21 cellular contexts compared by ENCODE assay signal in the genomic region with DNA sequence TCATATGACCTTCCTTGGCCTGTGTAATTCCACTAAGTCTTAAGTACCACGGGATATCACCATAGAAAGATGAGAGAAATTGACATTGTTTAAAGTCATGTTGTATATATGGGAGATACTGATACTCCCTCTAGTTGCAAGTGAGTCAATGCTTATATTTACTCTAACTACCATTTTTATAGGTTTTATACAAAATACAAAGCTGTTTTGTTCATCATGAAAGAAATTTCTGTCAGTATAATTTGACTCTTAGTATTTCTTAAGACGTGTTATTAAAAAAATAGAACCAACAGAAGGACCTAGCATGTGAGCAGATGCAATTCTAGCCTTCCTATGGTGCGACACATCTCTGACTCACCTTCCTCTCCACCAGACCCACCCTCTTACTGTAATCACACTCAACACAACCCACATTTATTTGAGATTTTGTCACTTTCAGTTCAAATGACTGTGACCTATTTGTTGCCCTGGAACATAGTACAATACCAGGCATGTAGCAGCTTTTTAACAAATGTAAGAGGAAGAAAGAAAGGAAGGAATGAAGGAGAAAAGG.
DNase-seq lines count a peak whose midpoint lies in the region; ATAC-seq, FAIRE-seq and TF ChIP-seq lines count a peak whose summit lies in the region.
"Had no signal": no experiment of that assay in that cellular context is flagged by ENCODE, and none has a peak within 500 bp of the region (broad histone marks: within the 10 kb centered on the region; RNA-seq: fewer than 3 reads in every experiment).

No MANE protein-coding gene starts in this region.

- POLR2A ChIA-PET in Caco-2 (lab: Charles Lee), result no interaction called here

- H3K4me3 Mint-ChIP-seq in astrocyte (ENCODE audit: unreplicated experiment) (no peak overlapping the region), Caco-2 (ENCODE audit: unreplicated experiment) (no peak overlapping the region)
- H3K4me3 Mint-ChIP-seq: activated naive CD4-positive, alpha-beta T cell treated with anti-CD3 and anti-CD28 coated beads, Interleukin-2, amount 50 U/mL, for 24 hours; brain; natural killer cell had no signal

- no peaks in the 10 kb centered on the region for H4K20me1 ChIP-seq in astrocyte (ENCODE audit: insufficient read depth, low read length)
- no peaks in the 10 kb centered on the region for H4K20me1 ChIP-seq in osteoblast (ENCODE audit: insufficient read depth, low read length)

- in situ Hi-C loops in Caki2 (cut with HindIII; ENCODE audit: low pct_unique_long_range_greater_than_20kb, low sequenced_read_pairs), result no loop called here

- no peak overlapping the region for H3K9ac ChIP-seq in astrocyte (ENCODE audit: low read length)

- no peak for ATAC-seq in HG03439 (IDR thresholded peaks at IDR 0.05; ENCODE audit: unreplicated experiment)
- ATAC-seq: left cardiac atrium, natural killer cell had no signal

- H3K27ac ChIP-seq in astrocyte (ENCODE audit: low read depth, low read length), result no peak overlapping the region
- no peak overlapping the region for H3K27ac ChIP-seq in osteoblast (ENCODE audit: low read depth, low read length)
- H3K27ac ChIP-seq: coronary artery, transverse colon had no signal

- BruUV-seq in Caco-2 (replicated peaks; lab: Mats Ljungman, UMichigan), result no TSS peak

- no peak overlapping the region for H3K4me3 ChIP-seq in astrocyte (ENCODE audit: insufficient read depth, low read depth, low read length)
- no peak overlapping the region for H3K4me3 ChIP-seq in fibroblast of the aortic adventitia (ENCODE audit: low read depth, low read length)
- H3K4me3 ChIP-seq in osteoblast (ENCODE audit: insufficient read depth, low read length), result no peak overlapping the region
- H3K4me3 ChIP-seq in Caco-2 (ENCODE audit: low read depth, low read length), result no peak overlapping the region
- H3K4me3 ChIP-seq: coronary artery, transverse colon had no signal

- no peaks in the 10 kb centered on the region for H3K36me3 ChIP-seq in astrocyte (ENCODE audit: insufficient read depth, low read length)
- no peaks in the 10 kb centered on the region for H3K36me3 ChIP-seq in osteoblast (ENCODE audit: insufficient read depth, low read length)
- no peaks in the 10 kb centered on the region for H3K36me3 ChIP-seq in Caco-2 (ENCODE audit: control insufficient read depth, insufficient read depth, low read length)
- H3K36me3 ChIP-seq: transverse colon had no signal

- no peaks in the 10 kb centered on the region for H3K4me1 ChIP-seq in astrocyte (ENCODE audit: insufficient read depth, low read length)
- no peaks in the 10 kb centered on the region for H3K4me1 ChIP-seq in osteoblast (ENCODE audit: insufficient read depth, low read length)
- H3K4me1 ChIP-seq in Caco-2, result no peaks in the 10 kb centered on the region
- H3K4me1 ChIP-seq: transverse colon had no signal

- intact Hi-C loops in Caco-2 (cut with micrococcal nuclease; ENCODE audit: unreplicated experiment), result no loop called here

- CTCF ChIA-PET in Caco-2 (lab: Charles Lee), result no interaction called here

- DNase-seq in Caki2 (ENCODE audit: low read depth), result peak; percentile 15
- DNase-seq in astrocyte (ENCODE audit: low read depth), result peak; percentile 59
- peak; percentile 28 for DNase-seq in fibroblast of the aortic adventitia (ENCODE audit: low read depth)
- DNase-seq in osteoblast (ENCODE audit: insufficient read length, low spot score, missing footprints), result peak; percentile 54
- DNase-seq in retina, result no peak
- DNase-seq in Caco-2, result no peak
- no peak for DNase-seq in NK-92 treated with Interleukin-12 subunit alpha and Interleukin-12 subunit beta, amount 100 ng/mL, for 24 hours (lab: John Stamatoyannopoulos, UW)
- DNase-seq: left cardiac atrium; MM.1S; natural killer cell; NCI-H146; NCI-H748 treated with DMSO at 0.1 percent for 48 hours; SHP77; stimulated activated CD4-positive, alpha-beta T cell treated with anti-CD3 and anti-CD28 coated beads, Interleukin-2, amount 100 ng/mL, for 24 hours; stimulated activated naive CD4-positive, alpha-beta T cell; transverse colon had no signal

- H3K9me3 Mint-ChIP-seq in astrocyte (ENCODE audit: unreplicated experiment) (no peaks in the 10 kb centered on the region), Caco-2 (ENCODE audit: unreplicated experiment) (no peaks in the 10 kb centered on the region)

- H3K4me2 ChIP-seq in astrocyte (ENCODE audit: low read length), result peak overlapping the region; percentile 12
- no peak overlapping the region for H3K4me2 ChIP-seq in osteoblast (ENCODE audit: insufficient read depth, low read length)

- no peaks in the 10 kb centered on the region for H3K27me3 Mint-ChIP-seq in astrocyte (ENCODE audit: low read depth, unreplicated experiment)
- H3K27me3 Mint-ChIP-seq in Caco-2 (ENCODE audit: insufficient read depth, unreplicated experiment), result peaks cover 3% of the 10 kb centered on the region

- H3K27ac Mint-ChIP-seq in astrocyte (ENCODE audit: unreplicated experiment) (peak overlapping the region; percentile 7), Caco-2 (ENCODE audit: unreplicated experiment) (no peak overlapping the region)
- H3K27ac Mint-ChIP-seq: activated naive CD4-positive, alpha-beta T cell treated with anti-CD3 and anti-CD28 coated beads, Interleukin-2, amount 50 U/mL, for 24 hours; natural killer cell had no signal

- H2AFZ ChIP-seq in astrocyte (ENCODE audit: low read depth, low read length) (no peak overlapping the region), osteoblast (ENCODE audit: low read length) (no peak overlapping the region)

- TF ChIP-seq CTCF in astrocyte (IDR thresholded peaks at IDR 0.05; ENCODE audit: insufficient read depth, low read depth, low read length) (no peak), fibroblast of the aortic adventitia (IDR thresholded peaks at IDR 0.05; ENCODE audit: insufficient read depth, low read length) (no peak), osteoblast (IDR thresholded peaks at IDR 0.05; ENCODE audit: extremely low read depth, low read depth, low read length) (no peak), Caco-2 (IDR thresholded peaks at IDR 0.05; ENCODE audit: insufficient read depth in 1 of 2, low read depth in 1 of 2, low read length in 1 of 2, severe bottlenecking in 1 of 2, unreplicated experiment in 1 of 2) (no peak)

- H3K36me3 Mint-ChIP-seq in astrocyte (ENCODE audit: low read depth, unreplicated experiment) (no peaks in the 10 kb centered on the region), Caco-2 (ENCODE audit: insufficient read depth, unreplicated experiment) (no peaks in the 10 kb centered on the region)
- H3K36me3 Mint-ChIP-seq: activated naive CD4-positive, alpha-beta T cell treated with anti-CD3 and anti-CD28 coated beads, Interleukin-2, amount 50 U/mL, for 24 hours; brain; natural killer cell had no signal

- H3K4me1 Mint-ChIP-seq in astrocyte (ENCODE audit: low read depth, unreplicated experiment) (peaks cover 3% of the 10 kb centered on the region), Caco-2 (ENCODE audit: low read depth, unreplicated experiment) (no peaks in the 10 kb centered on the region)
- H3K4me1 Mint-ChIP-seq: activated naive CD4-positive, alpha-beta T cell treated with anti-CD3 and anti-CD28 coated beads, Interleukin-2, amount 50 U/mL, for 24 hours; natural killer cell had no signal

- FAIRE-seq in astrocyte (lab: Jason Lieb, UNC), result no peak
- FAIRE-seq: TTC549 had no signal

- no peaks in the 10 kb centered on the region for H3K79me2 ChIP-seq in astrocyte (ENCODE audit: insufficient read depth, low read length)
- no peaks in the 10 kb centered on the region for H3K79me2 ChIP-seq in osteoblast (ENCODE audit: insufficient read depth, low read length)

- H3K27me3 ChIP-seq in astrocyte (ENCODE audit: insufficient read depth, low read length), result no peaks in the 10 kb centered on the region
- H3K27me3 ChIP-seq in osteoblast (ENCODE audit: insufficient read depth, low read length), result no peaks in the 10 kb centered on the region
- no peaks in the 10 kb centered on the region for H3K27me3 ChIP-seq in Caco-2 (replicated peaks; ENCODE audit: control insufficient read depth, insufficient read depth, low read length)
- H3K27me3 ChIP-seq: transverse colon had no signal

- no peaks in the 10 kb centered on the region for H3K9me3 ChIP-seq in astrocyte (ENCODE audit: insufficient read depth, low read depth, low read length)
- no peaks in the 10 kb centered on the region for H3K9me3 ChIP-seq in osteoblast (ENCODE audit: low read depth, low read length)
- H3K9me3 ChIP-seq in Caco-2, result no peaks in the 10 kb centered on the region
- H3K9me3 ChIP-seq: transverse colon had no signal

Comparison
In these comparisons a context has a peak if more than half of its experiments do, and no peak if none do; other contexts are left out.
1. DNase-seq: peak in Caki2 (single experiment), astrocyte (single experiment), fibroblast of the aortic adventitia (single experiment) and osteoblast (single experiment); none in retina (single experiment), Caco-2 (0 of 2) and NK-92 treated with Interleukin-12 subunit alpha and Interleukin-12 subunit beta, amount 100 ng/mL, for 24 hours (single experiment).